ENCODE assay signal across 11 cellular contexts in the genomic region with DNA sequence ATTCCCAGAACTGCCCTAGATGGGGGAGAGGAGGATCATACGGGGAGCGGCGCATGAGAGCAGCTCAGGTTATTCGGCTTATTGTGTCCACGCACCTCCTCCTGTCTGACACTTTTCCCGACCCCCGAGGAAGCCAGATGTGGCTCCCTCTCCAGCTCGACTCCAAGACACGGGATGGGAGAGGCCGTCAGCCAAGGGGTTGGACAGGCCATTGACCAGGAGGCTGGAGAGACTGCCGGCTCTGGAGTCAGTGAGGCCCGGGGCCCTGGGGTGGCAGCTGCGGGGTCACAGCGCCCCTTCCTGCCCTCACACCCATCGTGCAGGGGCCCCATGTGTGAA. TPM values are rescaled to one million over a fixed set of nuclear protein-coding genes. Genes with fewer than 3 reads are reported as not detected.
DNase-seq lines count a peak whose midpoint lies in the region; ATAC-seq and TF ChIP-seq lines count a peak whose summit lies in the region.
"Had no signal": no experiment of that assay in that cellular context is flagged by ENCODE, and none has a peak within 500 bp of the region (broad histone marks: within the 10 kb centered on the region; RNA-seq: fewer than 3 reads in every experiment).

No MANE protein-coding gene starts in this region.

- no peak overlapping the region for H2AFZ ChIP-seq in osteoblast (ENCODE audit: low read length)

- no peaks in the 10 kb centered on the region for H3K9me3 Mint-ChIP-seq in IgD-negative memory B cell
- H3K9me3 Mint-ChIP-seq in endodermal cell, result no peaks in the 10 kb centered on the region

- no peaks in the 10 kb centered on the region for H3K79me2 ChIP-seq in osteoblast (ENCODE audit: insufficient read depth, low read length)

- H3K36me3 Mint-ChIP-seq in IgD-negative memory B cell, result no peaks in the 10 kb centered on the region
- H3K36me3 Mint-ChIP-seq in endodermal cell (ENCODE audit: low read depth), result peaks cover 28% of the 10 kb centered on the region

- H3K4me2 ChIP-seq in osteoblast (ENCODE audit: insufficient read depth, low read length), result peak overlapping the region; percentile 82

- DNase-seq in endodermal cell (no peak), osteoblast (ENCODE audit: insufficient read length, low spot score, missing footprints) (no peak), mesenteric fat pad (ENCODE audit: low spot score) (no peak), anterior cingulate cortex (lab: John Stamatoyannopoulos, UW) (no peak)
- DNase-seq in stimulated activated CD4-positive, alpha-beta T cell treated with anti-CD3 and anti-CD28 coated beads, Interleukin-4, amount 100 ng/mL, for 4 hours, result no peak

- peaks cover 14% of the 10 kb centered on the region for H3K4me1 ChIP-seq in endodermal cell (ENCODE audit: control insufficient read depth, insufficient read depth, low read length)
- H3K4me1 ChIP-seq in osteoblast (ENCODE audit: insufficient read depth, low read length), result peaks cover 19% of the 10 kb centered on the region

- WGBS in endodermal cell (ENCODE audit: insufficient coverage in 1 of 2, insufficient read length in 1 of 2), 2 experiments, result 33 to 44% methylated on average over 12 to 15 of the region's 15 CpGs

- H3K4me3 ChIP-seq in endodermal cell (ENCODE audit: low read length) (peak overlapping the region; percentile 100), osteoblast (ENCODE audit: insufficient read depth, low read length) (peak overlapping the region; percentile 64)

- H3K27me3 Mint-ChIP-seq in IgD-negative memory B cell, result peaks cover 21% of the 10 kb centered on the region
- H3K27me3 Mint-ChIP-seq in endodermal cell (ENCODE audit: insufficient read depth), result peaks cover 5% of the 10 kb centered on the region

- H3K4me3 Mint-ChIP-seq in IgD-negative memory B cell (peak overlapping the region; percentile 2 to 88 (median 77)), endodermal cell (peak overlapping the region; percentile 99)

- H3K4me1 Mint-ChIP-seq in IgD-negative memory B cell, result peaks cover 3 to 12% (median 11%) of the 10 kb centered on the region in 3 donors
- H3K4me1 Mint-ChIP-seq in endodermal cell, result peaks cover 28% of the 10 kb centered on the region

- H3K27ac Mint-ChIP-seq in IgD-negative memory B cell (no peak overlapping the region), endodermal cell (no peak overlapping the region)

- no peak for ATAC-seq in GM18498 (IDR thresholded peaks at IDR 0.05; ENCODE audit: unreplicated experiment)

- H3K36me3 ChIP-seq in endodermal cell (ENCODE audit: control insufficient read depth, insufficient read depth, low read length), result peaks cover 30% of the 10 kb centered on the region
- H3K36me3 ChIP-seq in osteoblast (ENCODE audit: insufficient read depth, low read length), result no peaks in the 10 kb centered on the region
- H3K36me3 ChIP-seq: adrenal gland had no signal

- H4K20me1 ChIP-seq in osteoblast (ENCODE audit: insufficient read depth, low read length), result no peaks in the 10 kb centered on the region

- H3K9me3 ChIP-seq in endodermal cell (ENCODE audit: control insufficient read depth, low read length) (no peaks in the 10 kb centered on the region), osteoblast (ENCODE audit: low read depth, low read length) (no peaks in the 10 kb centered on the region)
- H3K9me3 ChIP-seq: adrenal gland had no signal

- no peaks in the 10 kb centered on the region for H3K27me3 ChIP-seq in endodermal cell (ENCODE audit: control insufficient read depth, insufficient read depth, low read length, poor library complexity, severe bottlenecking)
- peaks cover 41% of the 10 kb centered on the region for H3K27me3 ChIP-seq in osteoblast (ENCODE audit: insufficient read depth, low read length)

- H3K27ac ChIP-seq in C4-2B, result no peak overlapping the region
- H3K27ac ChIP-seq in endodermal cell (ENCODE audit: low read depth, low read length), result no peak overlapping the region
- no peak overlapping the region for H3K27ac ChIP-seq in osteoblast (ENCODE audit: low read depth, low read length)

- no peak overlapping the region for H3K9ac ChIP-seq in endodermal cell (ENCODE audit: extremely low read depth, low read length, poor library complexity, severe bottlenecking)

- TF ChIP-seq CTCF in C4-2B (conservative IDR thresholded peaks at IDR 0.05), result peak; percentile 64
- peak; percentile 7 for TF ChIP-seq CTCF in endodermal cell (conservative IDR thresholded peaks at IDR 0.05)
- TF ChIP-seq CTCF in osteoblast (IDR thresholded peaks at IDR 0.05; ENCODE audit: extremely low read depth, low read depth, low read length), result no peak

RNA-seq across cellular contexts. Expression of a gene that starts 2.9 kb away (rescaled TPM):
- 1.1 TPM for polyA plus RNA-seq in IgD-negative memory B cell
- total RNA-seq in endodermal cell (100 to 1,000 TPM; 430 to 451 TPM), osteoblast (24.2 and 30.9 TPM in 2 replicates), mesenteric fat pad (3.1 TPM)
- 127 TPM for polyA plus RNA-seq in endodermal cell (2013, experiment 1 of 2)
- 121 TPM for polyA plus RNA-seq in endodermal cell (2013, experiment 2 of 2)

RNA-seq across cellular contexts. Expression of a gene that starts 17.5 kb away (rescaled TPM):
- not detected for polyA plus RNA-seq in IgD-negative memory B cell
- total RNA-seq in endodermal cell (not detected), osteoblast (4.7 and 12.1 TPM in 2 replicates), mesenteric fat pad (not detected)
- polyA plus RNA-seq in endodermal cell (2013, experiment 1 of 2), result not detected
- not detected for polyA plus RNA-seq in endodermal cell (2013, experiment 2 of 2)
- total RNA-seq: adrenal gland, temporal lobe had no signal

RNA-seq across cellular contexts. Expression of a gene that starts 20.3 kb away (rescaled TPM):
- not detected for polyA plus RNA-seq in IgD-negative memory B cell
- 1 to 10 TPM; 3.4 to 4.2 TPM for total RNA-seq in endodermal cell
- polyA plus RNA-seq in endodermal cell (2013, experiment 1 of 2), result not detected
- 0.70 TPM for polyA plus RNA-seq in endodermal cell (2013, experiment 2 of 2)
- not detected in 2 replicates for total RNA-seq in osteoblast
- total RNA-seq in mesenteric fat pad, result not detected
- total RNA-seq: adrenal gland, lung had no signal
- polyA plus RNA-seq: adrenal gland had no signal

RNA-seq across cellular contexts. Expression of a gene that starts 22.7 kb away (rescaled TPM):
- polyA plus RNA-seq in IgD-negative memory B cell, result not detected
- not detected for total RNA-seq in endodermal cell
- not detected for polyA plus RNA-seq in endodermal cell (2013, experiment 1 of 2)
- polyA plus RNA-seq in endodermal cell (2013, experiment 2 of 2), result not detected
- total RNA-seq in osteoblast, result not detected in 2 replicates
- total RNA-seq in mesenteric fat pad, result not detected
- total RNA-seq: adrenal gland, lung, temporal lobe had no signal
- polyA plus RNA-seq: adrenal gland, lung had no signal

RNA-seq across cellular contexts. Expression of a gene that starts 34.8 kb away (rescaled TPM):
- polyA plus RNA-seq in IgD-negative memory B cell, result 146 TPM
- total RNA-seq in endodermal cell (100 to 1,000 TPM; 109 to 119 TPM), osteoblast (93.1 and 98.8 TPM in 2 replicates), mesenteric fat pad (86.8 TPM)
- 86.5 TPM for polyA plus RNA-seq in endodermal cell (2013, experiment 1 of 2)
- polyA plus RNA-seq in endodermal cell (2013, experiment 2 of 2), result 87.1 TPM

Comparison
In these comparisons a context has a peak if more than half of its experiments do, and no peak if none do; other contexts are left out.
1. RNA of a gene that starts 2.9 kb away (total RNA-seq): 430 to 451 TPM in endodermal cell; 24.2 to 30.9 TPM in osteoblast and 3.1 TPM in mesenteric fat pad (single experiment); every median in the first group is over 10 times any median in the second.